Comparison of ENCODE assay signal across 31 cellular contexts in genomic region chr2:125267683-125268082, GRCh38.
DNase-seq lines count a peak whose midpoint lies in the region; ATAC-seq, FAIRE-seq and TF ChIP-seq lines count a peak whose summit lies in the region.
"Had no signal": no experiment of that assay in that cellular context is flagged by ENCODE, and none has a peak within 500 bp of the region (broad histone marks: within the 10 kb centered on the region; RNA-seq: fewer than 3 reads in every experiment).

No MANE protein-coding gene starts in this region.

- 3% methylated on average over 2 of the region's 2 CpGs for WGBS in HepG2 (ENCODE audit: low lambda C conversion rate)
- WGBS in right lobe of liver (ENCODE audit: insufficient coverage, low coverage, low lambda C conversion rate, missing lambda C conversion rate), result 45% methylated on average over 2 of the region's 2 CpGs

- no peak for TF ChIP-seq CTCF in HepG2 (CRISPR knock-in tag; IDR thresholded peaks at IDR 0.05)
- TF ChIP-seq CTCF in right lobe of liver (IDR thresholded peaks at IDR 0.05), result no peak

- H3K36me3 ChIP-seq in HepG2 (replicated peaks in 1 of 2; ENCODE audit: control insufficient read depth in 1 of 2, insufficient read depth in 2 of 2, low read length in 2 of 2) (no peaks in the 10 kb centered on the region), right lobe of liver (no peaks in the 10 kb centered on the region)
- H3K36me3 ChIP-seq: BE2C; BLaER1; BLaER1 treated with 17β-estradiol and CSF1 and Interleukin-3, amounts not matched to agents 10 nM and 100 nM had no signal

- TF ChIP-seq RAD21 in HepG2 (CRISPR knock-in tag; IDR thresholded peaks at IDR 0.05), result no peak

- no peak for FAIRE-seq in HepG2 (lab: Jason Lieb, UNC)
- peak; percentile 64 for FAIRE-seq in colon (lab: Jason Lieb, UNC)
- FAIRE-seq: A204.1, A549, D721Med had no signal

- CTCF ChIA-PET in HepG2 (lab: Yijun Ruan, JAX; ENCODE audit: low intra/inter-chr PET ratio, low total read pairs), result no interaction called here

- in situ Hi-C loops in HepG2 (cut with HindIII; ENCODE audit: extremely low pct_ligation_motif_present, low pct_unique_long_range_greater_than_20kb), result no loop called here

- no TSS peak for BruUV-seq in HepG2 (replicated peaks; lab: Mats Ljungman, UMichigan)

- POLR2A ChIA-PET in HepG2 (lab: Yijun Ruan, JAX), result no interaction called here

- H3K4me1 ChIP-seq in HepG2 (ENCODE audit: insufficient read depth, low read length), result no peaks in the 10 kb centered on the region
- H3K4me1 ChIP-seq in right lobe of liver, result no peaks in the 10 kb centered on the region
- H3K4me1 ChIP-seq: A549; BE2C; BLaER1; BLaER1 treated with 17β-estradiol and CSF1 and Interleukin-3, amounts not matched to agents 10 nM and 100 nM; Caco-2 had no signal

- no peak overlapping the region for H3K9ac ChIP-seq in HepG2 (ENCODE audit: insufficient read depth, low read depth, low read length)
- H3K9ac ChIP-seq: BLaER1; BLaER1 treated with 17β-estradiol and CSF1 and Interleukin-3, amounts not matched to agents 10 nM and 100 nM had no signal

- no peak overlapping the region for H2AFZ ChIP-seq in HepG2 (ENCODE audit: low read length)

- H3K79me2 ChIP-seq in HepG2 (ENCODE audit: insufficient read depth, low read length), result no peaks in the 10 kb centered on the region

- H3K4me3 ChIP-seq in HepG2 (replicated peaks in 1 of 3; ENCODE audit: insufficient read depth in 1 of 3, low read depth in 2 of 3, low read length in 3 of 3), result no peak overlapping the region
- no peak overlapping the region for H3K4me3 ChIP-seq in right lobe of liver
- H3K4me3 ChIP-seq: A549; BLaER1; BLaER1 treated with 17β-estradiol and CSF1 and Interleukin-3, amounts not matched to agents 10 nM and 100 nM had no signal

- intact Hi-C loops in HepG2 (cut with micrococcal nuclease; ENCODE audit: unreplicated experiment), result no loop called here
- intact Hi-C loops in right lobe of liver (cut with DNase I), result no loop called here

- TF ChIP-seq POLR2A in HepG2 (IDR thresholded peaks at IDR 0.05; ENCODE audit: insufficient read depth in 1 of 2, low read depth in 2 of 2, low read length in 2 of 2), result no peak
- no peak for TF ChIP-seq POLR2A in right lobe of liver (IDR thresholded peaks at IDR 0.05)

- H3K9me3 ChIP-seq in HepG2 (ENCODE audit: low read length), result peaks cover 74% of the 10 kb centered on the region
- H3K9me3 ChIP-seq in right lobe of liver, result no peaks in the 10 kb centered on the region
- H3K9me3 ChIP-seq: A549; BE2C; BLaER1; BLaER1 treated with 17β-estradiol and CSF1 and Interleukin-3, amounts not matched to agents 10 nM and 100 nM; Caco-2 had no signal

- H4K20me1 ChIP-seq in HepG2 (ENCODE audit: insufficient read depth, low read length), result no peaks in the 10 kb centered on the region
- H4K20me1 ChIP-seq: BLaER1; BLaER1 treated with 17β-estradiol and CSF1 and Interleukin-3, amounts not matched to agents 10 nM and 100 nM had no signal

- H3K27me3 ChIP-seq in HepG2 (ENCODE audit: control insufficient read depth in 1 of 2, insufficient read depth in 2 of 2, low read length in 2 of 2), result no peaks in the 10 kb centered on the region
- no peaks in the 10 kb centered on the region for H3K27me3 ChIP-seq in right lobe of liver
- H3K27me3 ChIP-seq: BE2C; BLaER1; BLaER1 treated with 17β-estradiol and CSF1 and Interleukin-3, amounts not matched to agents 10 nM and 100 nM had no signal

- no peak for DNase-seq in HepG2 (ENCODE audit: low spot score)
- DNase-seq in right lobe of liver, result no peak
- DNase-seq in GOT3 (lab: John Stamatoyannopoulos, UW), result no peak
- DNase-seq: 8988T; ACHN; AML-193; BE2C; C1 segment of cervical spinal cord; Caco-2; Calu3; CD4-positive, alpha-beta memory T cell; CD4-positive, alpha-beta T cell; CD4-positive, CD25-positive, alpha-beta regulatory T cell; CD8-positive, alpha-beta memory T cell; CD8-positive, alpha-beta T cell; COR-L47; DMS 273 treated with DMSO at 0.1 percent for 48 hours; DMS153; DMS53; DMS79; DMS79 treated with DMSO at 0.1 percent for 48 hours; DND-41; EL had no signal

- no peak overlapping the region for H3K4me2 ChIP-seq in HepG2 (ENCODE audit: low read depth, low read length)
- H3K4me2 ChIP-seq: A549; BLaER1; BLaER1 treated with 17β-estradiol and CSF1 and Interleukin-3, amounts not matched to agents 10 nM and 100 nM had no signal

- H3K27ac ChIP-seq in HepG2 (ENCODE audit: extremely low read length, insufficient read depth, low read length) (no peak overlapping the region), right lobe of liver (no peak overlapping the region)
- H3K27ac ChIP-seq: 22Rv1; A549; BLaER1; BLaER1 treated with 17β-estradiol and CSF1 and Interleukin-3, amounts not matched to agents 10 nM and 100 nM; C4-2B had no signal

- ATAC-seq in HepG2, result no peak
- ATAC-seq in right lobe of liver, result no peak
- ATAC-seq: A549; CD8-positive, alpha-beta T cell had no signal

- TF ChIP-seq EP300 in HepG2 (IDR thresholded peaks at IDR 0.05; ENCODE audit: low read depth in 2 of 2, low read length in 2 of 2) (no peak), HepG2 (CRISPR knock-in tag; IDR thresholded peaks at IDR 0.05; ENCODE audit: borderline replicate concordance) (no peak)

TF ChIP-seq in HepG2, 621 proteins besides CTCF, POLR2A, EP300 and RAD21:
- no peak for TF ChIP-seq ZNF567 (CRISPR knock-in tag; IDR thresholded peaks at IDR 0.05; ENCODE audit: borderline replicate concordance)
- no peak for TF ChIP-seq MLX (CRISPR knock-in tag; IDR thresholded peaks at IDR 0.05)
- TF ChIP-seq MAFK (conservative IDR thresholded peaks at IDR 0.05 in 1 of 2, IDR thresholded peaks at IDR 0.05 in 1 of 2; ENCODE audit: low read length in 2 of 2), result peak; percentile 53 to 68
- TF ChIP-seq MZF1 (CRISPR knock-in tag; IDR thresholded peaks at IDR 0.05; ENCODE audit: borderline replicate concordance), result no peak
